In genomic region chr14:55574988-55575387, GRCh38 we compare ENCODE assay signal across 2 cellular contexts.
A peak's percentile ranks its signal among the peaks of the same experiment; 100 is the strongest.
TF ChIP-seq lines count a peak whose summit lies in the region.

No MANE protein-coding gene starts in this region.

TF ChIP-seq in HepG2, 621 proteins besides CTCF, POLR2A, EP300 and RAD21 (continues in another document):
- no peak for TF ChIP-seq SYNCRIP (IDR thresholded peaks at IDR 0.05; ENCODE audit: insufficient read depth, low read depth, low read length)
- no peak for TF ChIP-seq ZNF580 (CRISPR knock-in tag; IDR thresholded peaks at IDR 0.05; ENCODE audit: borderline replicate concordance, low read depth)
- peak; percentile 50; the same call in 1 of the 2 replicates for TF ChIP-seq RARA (CRISPR knock-in tag; IDR thresholded peaks at IDR 0.05)
- TF ChIP-seq HNF4G (IDR thresholded peaks at IDR 0.05; ENCODE audit: borderline replicate concordance, low read depth, low read length) = no peak
- no peak for TF ChIP-seq HNF4G (CRISPR knock-in tag; IDR thresholded peaks at IDR 0.05; ENCODE audit: borderline replicate concordance, low read depth)
- TF ChIP-seq ZBTB7A (CRISPR knock-in tag; IDR thresholded peaks at IDR 0.05) = no peak
- peak; percentile 33; the same call in 1 of the 2 replicates for TF ChIP-seq NR2C2 (CRISPR knock-in tag; IDR thresholded peaks at IDR 0.05; ENCODE audit: borderline replicate concordance)
- no peak for TF ChIP-seq CCDC6 (CRISPR knock-in tag; IDR thresholded peaks at IDR 0.05)
- TF ChIP-seq ELK4 (CRISPR knock-in tag; IDR thresholded peaks at IDR 0.05; ENCODE audit: borderline replicate concordance) = no peak
- TF ChIP-seq SKI (IDR thresholded peaks at IDR 0.05; ENCODE audit: partially characterized antibody) = no peak
- TF ChIP-seq SIN3B (IDR thresholded peaks at IDR 0.05; ENCODE audit: low read length) = no peak
- no peak for TF ChIP-seq ZNF329 (CRISPR knock-in tag; IDR thresholded peaks at IDR 0.05; ENCODE audit: low read depth)
- TF ChIP-seq HOMEZ (CRISPR knock-in tag; IDR thresholded peaks at IDR 0.05; ENCODE audit: low read depth) = peak; percentile 20; the same call in 1 of the 2 replicates
- no peak for TF ChIP-seq PCBP1 (IDR thresholded peaks at IDR 0.05; ENCODE audit: borderline replicate concordance, low read depth, low read length)
- TF ChIP-seq, protein P1, sequence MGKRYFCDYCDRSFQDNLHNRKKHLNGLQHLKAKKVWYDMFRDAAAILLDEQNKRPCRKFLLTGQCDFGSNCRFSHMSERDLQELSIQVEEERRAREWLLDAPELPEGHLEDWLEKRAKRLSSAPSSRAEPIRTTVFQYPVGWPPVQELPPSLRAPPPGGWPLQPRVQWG (CRISPR knock-in tag; IDR thresholded peaks at IDR 0.05; ENCODE audit: borderline replicate concordance, low read depth) = no peak
- TF ChIP-seq, protein P2, sequence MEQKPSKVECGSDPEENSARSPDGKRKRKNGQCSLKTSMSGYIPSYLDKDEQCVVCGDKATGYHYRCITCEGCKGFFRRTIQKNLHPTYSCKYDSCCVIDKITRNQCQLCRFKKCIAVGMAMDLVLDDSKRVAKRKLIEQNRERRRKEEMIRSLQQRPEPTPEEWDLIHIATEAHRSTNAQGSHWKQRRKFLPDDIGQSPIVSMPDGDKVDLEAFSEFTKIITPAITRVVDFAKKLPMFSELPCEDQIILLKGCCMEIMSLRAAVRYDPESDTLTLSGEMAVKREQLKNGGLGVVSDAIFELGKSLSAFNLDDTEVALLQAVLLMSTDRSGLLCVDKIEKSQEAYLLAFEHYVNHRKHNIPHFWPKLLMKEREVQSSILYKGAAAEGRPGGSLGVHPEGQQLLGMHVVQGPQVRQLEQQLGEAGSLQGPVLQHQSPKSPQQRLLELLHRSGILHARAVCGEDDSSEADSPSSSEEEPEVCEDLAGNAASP (CRISPR knock-in tag; IDR thresholded peaks at IDR 0.05; ENCODE audit: borderline replicate concordance) = no peak
- TF ChIP-seq ZNF761 (CRISPR knock-in tag; conservative IDR thresholded peaks at IDR 0.05) = no peak
- TF ChIP-seq, protein P3, sequence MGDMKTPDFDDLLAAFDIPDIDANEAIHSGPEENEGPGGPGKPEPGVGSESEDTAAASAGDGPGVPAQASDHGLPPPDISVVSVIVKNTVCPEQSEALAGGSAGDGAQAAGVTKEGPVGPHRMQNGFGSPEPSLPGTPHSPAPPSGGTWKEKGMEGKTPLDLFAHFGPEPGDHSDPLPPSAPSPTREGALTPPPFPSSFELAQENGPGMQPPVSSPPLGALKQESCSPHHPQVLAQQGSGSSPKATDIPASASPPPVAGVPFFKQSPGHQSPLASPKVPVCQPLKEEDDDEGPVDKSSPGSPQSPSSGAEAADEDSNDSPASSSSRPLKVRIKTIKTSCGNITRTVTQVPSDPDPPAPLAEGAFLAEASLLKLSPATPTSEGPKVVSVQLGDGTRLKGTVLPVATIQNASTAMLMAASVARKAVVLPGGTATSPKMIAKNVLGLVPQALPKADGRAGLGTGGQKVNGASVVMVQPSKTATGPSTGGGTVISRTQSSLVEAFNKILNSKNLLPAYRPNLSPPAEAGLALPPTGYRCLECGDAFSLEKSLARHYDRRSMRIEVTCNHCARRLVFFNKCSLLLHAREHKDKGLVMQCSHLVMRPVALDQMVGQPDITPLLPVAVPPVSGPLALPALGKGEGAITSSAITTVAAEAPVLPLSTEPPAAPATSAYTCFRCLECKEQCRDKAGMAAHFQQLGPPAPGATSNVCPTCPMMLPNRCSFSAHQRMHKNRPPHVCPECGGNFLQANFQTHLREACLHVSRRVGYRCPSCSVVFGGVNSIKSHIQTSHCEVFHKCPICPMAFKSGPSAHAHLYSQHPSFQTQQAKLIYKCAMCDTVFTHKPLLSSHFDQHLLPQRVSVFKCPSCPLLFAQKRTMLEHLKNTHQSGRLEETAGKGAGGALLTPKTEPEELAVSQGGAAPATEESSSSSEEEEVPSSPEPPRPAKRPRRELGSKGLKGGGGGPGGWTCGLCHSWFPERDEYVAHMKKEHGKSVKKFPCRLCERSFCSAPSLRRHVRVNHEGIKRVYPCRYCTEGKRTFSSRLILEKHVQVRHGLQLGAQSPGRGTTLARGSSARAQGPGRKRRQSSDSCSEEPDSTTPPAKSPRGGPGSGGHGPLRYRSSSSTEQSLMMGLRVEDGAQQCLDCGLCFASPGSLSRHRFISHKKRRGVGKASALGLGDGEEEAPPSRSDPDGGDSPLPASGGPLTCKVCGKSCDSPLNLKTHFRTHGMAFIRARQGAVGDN (CRISPR knock-in tag; IDR thresholded peaks at IDR 0.05) = 0 out of 2 replicates have a peak, but pooled peaks have one; percentile 14

TF ChIP-seq in WTC11, 78 proteins besides CTCF, POLR2A, EP300 and RAD21:
- no peak for TF ChIP-seq CREM (CRISPR knock-in tag; IDR thresholded peaks at IDR 0.05)
- no peak for TF ChIP-seq E2F4 (CRISPR knock-in tag; IDR thresholded peaks at IDR 0.05; ENCODE audit: borderline replicate concordance, low read depth)
- TF ChIP-seq TCF7 (CRISPR knock-in tag; IDR thresholded peaks at IDR 0.05; ENCODE audit: low read depth) = no peak
- TF ChIP-seq ZNF121 (CRISPR knock-in tag; IDR thresholded peaks at IDR 0.05) = no peak
- no peak for TF ChIP-seq ZNF317 (CRISPR knock-in tag; IDR thresholded peaks at IDR 0.05; ENCODE audit: borderline replicate concordance, low read depth)
- TF ChIP-seq ZNF281 (CRISPR knock-in tag; IDR thresholded peaks at IDR 0.05) = no peak
- TF ChIP-seq GTF2I (CRISPR knock-in tag; conservative IDR thresholded peaks at IDR 0.05) = no peak
- TF ChIP-seq ETV6 (CRISPR knock-in tag; IDR thresholded peaks at IDR 0.05) = no peak
- no peak for TF ChIP-seq ZNF263 (CRISPR knock-in tag; IDR thresholded peaks at IDR 0.05; ENCODE audit: low read depth)
- TF ChIP-seq MXD4 (CRISPR knock-in tag; IDR thresholded peaks at IDR 0.05; ENCODE audit: borderline replicate concordance) = no peak
- no peak for TF ChIP-seq AR (CRISPR knock-in tag; IDR thresholded peaks at IDR 0.05)
- no peak for TF ChIP-seq ZNF532 (CRISPR knock-in tag; IDR thresholded peaks at IDR 0.05; ENCODE audit: borderline replicate concordance)
- TF ChIP-seq, protein P4, sequence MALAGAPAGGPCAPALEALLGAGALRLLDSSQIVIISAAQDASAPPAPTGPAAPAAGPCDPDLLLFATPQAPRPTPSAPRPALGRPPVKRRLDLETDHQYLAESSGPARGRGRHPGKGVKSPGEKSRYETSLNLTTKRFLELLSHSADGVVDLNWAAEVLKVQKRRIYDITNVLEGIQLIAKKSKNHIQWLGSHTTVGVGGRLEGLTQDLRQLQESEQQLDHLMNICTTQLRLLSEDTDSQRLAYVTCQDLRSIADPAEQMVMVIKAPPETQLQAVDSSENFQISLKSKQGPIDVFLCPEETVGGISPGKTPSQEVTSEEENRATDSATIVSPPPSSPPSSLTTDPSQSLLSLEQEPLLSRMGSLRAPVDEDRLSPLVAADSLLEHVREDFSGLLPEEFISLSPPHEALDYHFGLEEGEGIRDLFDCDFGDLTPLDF (CRISPR knock-in tag; IDR thresholded peaks at IDR 0.05) = no peak
- no peak for TF ChIP-seq NR2C2 (CRISPR knock-in tag; IDR thresholded peaks at IDR 0.05)
